23 cellular contexts compared by ENCODE assay signal in genomic region chr3:139541898-139542288, GRCh38. TPM values are rescaled to one million over a fixed set of nuclear protein-coding genes. Genes with fewer than 3 reads are reported as not detected.
DNase-seq lines count a peak whose midpoint lies in the region; ATAC-seq and TF ChIP-seq lines count a peak whose summit lies in the region.
"Had no signal": no experiment of that assay in that cellular context is flagged by ENCODE, and none has a peak within 500 bp of the region (broad histone marks: within the 10 kb centered on the region; RNA-seq: fewer than 3 reads in every experiment).

No MANE protein-coding gene starts in this region.

- H2AFZ ChIP-seq in KMS-11 (ENCODE audit: low read depth): no peak overlapping the region
- no peak overlapping the region for H2AFZ ChIP-seq in neural progenitor cell (replicated peaks)

- H3K4me3 ChIP-seq in GM06990 (replicated peaks; ENCODE audit: low read depth, low read length) (no peak overlapping the region), KMS-11 (IDR thresholded peaks at IDR 0.05; ENCODE audit: insufficient read depth, low read depth, low read length) (no peak overlapping the region), neural progenitor cell (no peak overlapping the region)
- H3K4me3 ChIP-seq: ascending aorta, coronary artery, lower lobe of right lung, thoracic aorta had no signal

- no peaks in the 10 kb centered on the region for H3K79me2 ChIP-seq in KMS-11 (ENCODE audit: insufficient read depth, low read depth)
- no peaks in the 10 kb centered on the region for H3K79me2 ChIP-seq in neural progenitor cell (ENCODE audit: low read depth)

- no peak overlapping the region for H3K9ac ChIP-seq in KMS-11
- no peak overlapping the region for H3K9ac ChIP-seq in neural progenitor cell

- H3K4me3 Mint-ChIP-seq in endothelial cell (ENCODE audit: unreplicated experiment) (peak overlapping the region; percentile 86), neural progenitor cell (peak overlapping the region; percentile 25)
- H3K4me3 Mint-ChIP-seq: CD8-positive, alpha-beta T cell; stimulated activated effector memory CD8-positive, alpha-beta T cell treated with anti-CD3 and anti-CD28 coated beads, Interleukin-12 subunit alpha, Interleukin-12 subunit beta, amount 100 ng/mL, for 72 hours had no signal

- TF ChIP-seq CTCF in GM06990 (IDR thresholded peaks at IDR 0.05; ENCODE audit: insufficient read depth, low read length, poor library complexity, severe bottlenecking): peak; percentile 9
- peak; percentile 48; the same call in 1 of the 2 replicates for TF ChIP-seq CTCF in KMS-11 (conservative IDR thresholded peaks at IDR 0.05; ENCODE audit: low read depth, low read length)
- TF ChIP-seq CTCF in endothelial cell (IDR thresholded peaks at IDR 0.05; ENCODE audit: unreplicated experiment): no peak
- TF ChIP-seq CTCF in neural progenitor cell (IDR thresholded peaks at IDR 0.05): peak; percentile 19

- H3K27ac Mint-ChIP-seq in endothelial cell (ENCODE audit: unreplicated experiment) (peak overlapping the region; percentile 87), neural progenitor cell (no peak overlapping the region)
- H3K27ac Mint-ChIP-seq: CD8-positive, alpha-beta T cell; stimulated activated effector memory CD8-positive, alpha-beta T cell treated with anti-CD3 and anti-CD28 coated beads, Interleukin-12 subunit alpha, Interleukin-12 subunit beta, amount 100 ng/mL, for 72 hours had no signal

- H3K27ac ChIP-seq in KMS-11 (no peak overlapping the region), neural progenitor cell (no peak overlapping the region)
- H3K27ac ChIP-seq: ascending aorta, coronary artery, lower lobe of right lung, thoracic aorta had no signal

- H3K36me3 ChIP-seq in GM06990 (ENCODE audit: control insufficient read depth, insufficient read depth, low read length) (no peaks in the 10 kb centered on the region), KMS-11 (ENCODE audit: insufficient read depth) (no peaks in the 10 kb centered on the region), neural progenitor cell (no peaks in the 10 kb centered on the region)
- H3K36me3 ChIP-seq: ascending aorta, lower lobe of right lung, thoracic aorta had no signal

- H4K20me1 ChIP-seq in KMS-11 (ENCODE audit: insufficient read depth): no peaks in the 10 kb centered on the region
- H4K20me1 ChIP-seq in neural progenitor cell (ENCODE audit: low read depth): no peaks in the 10 kb centered on the region

- peaks cover 22% of the 10 kb centered on the region for H3K36me3 Mint-ChIP-seq in endothelial cell (ENCODE audit: low read depth, unreplicated experiment)
- H3K36me3 Mint-ChIP-seq in neural progenitor cell: peaks cover 4% of the 10 kb centered on the region
- H3K36me3 Mint-ChIP-seq: CD8-positive, alpha-beta T cell; stimulated activated effector memory CD8-positive, alpha-beta T cell treated with anti-CD3 and anti-CD28 coated beads, Interleukin-12 subunit alpha, Interleukin-12 subunit beta, amount 100 ng/mL, for 72 hours had no signal

- H3K27me3 ChIP-seq in GM06990 (replicated peaks; ENCODE audit: control insufficient read depth, insufficient read depth, low read length) (peaks cover 1% of the 10 kb centered on the region), KMS-11 (ENCODE audit: insufficient read depth, low read depth) (no peaks in the 10 kb centered on the region), neural progenitor cell (peaks cover 58% of the 10 kb centered on the region)
- H3K27me3 ChIP-seq: ascending aorta had no signal

- H3K4me1 ChIP-seq in KMS-11 (ENCODE audit: low read depth, poor library complexity, severe bottlenecking): peaks cover 61% of the 10 kb centered on the region
- peaks cover 26% of the 10 kb centered on the region for H3K4me1 ChIP-seq in neural progenitor cell

- H3K9me3 ChIP-seq in neural progenitor cell (ENCODE audit: low read depth): no peaks in the 10 kb centered on the region
- H3K9me3 ChIP-seq: ascending aorta, lower lobe of right lung, thoracic aorta had no signal

- DNase-seq in GM06990 (ENCODE audit: extremely low read depth, insufficient read length) (no peak), endothelial cell (ENCODE audit: low spot score) (no peak), neural progenitor cell (ENCODE audit: low spot score) (no peak), T-helper 9 cell (no peak)
- DNase-seq: activated CD4-positive, alpha-beta T cell treated with anti-CD3 and anti-CD28 coated beads for 1 hour; activated naive CD4-positive, alpha-beta T cell treated with anti-CD3 and anti-CD28 coated beads, Interleukin-2, amount 50 U/mL, for 16 hours; CD8-positive, alpha-beta T cell; DND-41; foreskin melanocyte; lower lobe of right lung; NCI-H2171; NCI-H526 treated with DMSO at 0.1 percent for 48 hours; OCI-M1; Right ventricle myocardium superior; SW 1271 had no signal

- ATAC-seq in GM18867 (IDR thresholded peaks at IDR 0.05; ENCODE audit: unreplicated experiment) (no peak), HG02798 (IDR thresholded peaks at IDR 0.05; ENCODE audit: poor library complexity, unreplicated experiment) (no peak)
- ATAC-seq: CD8-positive, alpha-beta T cell; lower lobe of right lung; sciatic nerve; stimulated activated effector memory CD8-positive, alpha-beta T cell treated with anti-CD3 and anti-CD28 coated beads, Interleukin-12 subunit alpha, Interleukin-12 subunit beta, amount 100 ng/mL, for 72 hours had no signal

- peaks cover 28% of the 10 kb centered on the region for H3F3A ChIP-seq in neural progenitor cell (ENCODE audit: low read depth)

- peaks cover 40% of the 10 kb centered on the region for H3K4me1 Mint-ChIP-seq in endothelial cell (ENCODE audit: unreplicated experiment)
- H3K4me1 Mint-ChIP-seq in neural progenitor cell: peaks cover 52% of the 10 kb centered on the region

- H3K4me2 ChIP-seq in KMS-11 (peak overlapping the region; percentile 29), neural progenitor cell (peak overlapping the region; percentile 11)

- H3K9me3 Mint-ChIP-seq in endothelial cell (ENCODE audit: unreplicated experiment) (no peaks in the 10 kb centered on the region), neural progenitor cell (peaks cover 2% of the 10 kb centered on the region)
- H3K9me3 Mint-ChIP-seq: CD8-positive, alpha-beta T cell; stimulated activated effector memory CD8-positive, alpha-beta T cell treated with anti-CD3 and anti-CD28 coated beads, Interleukin-12 subunit alpha, Interleukin-12 subunit beta, amount 100 ng/mL, for 72 hours had no signal

- H3K27me3 Mint-ChIP-seq in endothelial cell (ENCODE audit: unreplicated experiment) (peaks cover 21% of the 10 kb centered on the region), neural progenitor cell (ENCODE audit: insufficient read depth, low read depth) (peaks cover 14% of the 10 kb centered on the region)

RNA-seq across cellular contexts. Expression of gene RBP1, which starts 2.4 kb away (rescaled TPM):
- total RNA-seq in endothelial cell (ENCODE audit: unreplicated experiment): 191 TPM
- total RNA-seq in neural progenitor cell (ENCODE audit: low replicate concordance): 4.0 and 11.5 TPM in 2 replicates
- total RNA-seq: CD8-positive, alpha-beta T cell had no signal

Comparison
In these comparisons a context has a peak if more than half of its experiments do, and no peak if none do; other contexts are left out.
1. RNA of gene RBP1, which starts 2.4 kb away (total RNA-seq): 191 TPM in endothelial cell (single experiment); 4.0 to 11.5 TPM in neural progenitor cell; every median in the first group is over 10 times any median in the second.